ENCODE assay signal across 18 cellular contexts in the genomic region with DNA sequence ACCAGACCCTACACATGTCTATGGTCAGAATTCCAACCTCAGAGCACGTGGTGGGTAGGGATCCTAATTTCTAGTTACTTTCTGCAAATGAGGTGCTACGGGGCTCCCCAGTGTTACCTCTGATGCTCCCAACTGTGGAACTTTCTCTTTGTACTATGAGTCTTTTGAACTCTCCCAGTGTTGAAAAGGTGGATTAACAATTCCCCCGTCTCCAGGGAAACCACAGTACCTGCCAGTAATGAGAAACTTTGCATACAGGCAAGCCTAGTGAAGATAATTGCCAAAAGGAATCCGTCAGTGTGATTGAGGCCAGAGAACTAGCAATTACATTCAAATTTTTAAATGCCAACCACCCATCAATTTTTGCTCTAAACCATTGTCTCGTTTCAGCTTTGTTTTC.
DNase-seq lines count a peak whose midpoint lies in the region; ATAC-seq and TF ChIP-seq lines count a peak whose summit lies in the region.
"Had no signal": no experiment of that assay in that cellular context is flagged by ENCODE, and none has a peak within 500 bp of the region (broad histone marks: within the 10 kb centered on the region; RNA-seq: fewer than 3 reads in every experiment).

No MANE protein-coding gene starts in this region.

- peak; percentile 15 for DNase-seq in ELF-1 (ENCODE audit: low read depth, low spot score)
- DNase-seq in H7: peak; percentile 30
- no peak for DNase-seq in WTC11 (ENCODE audit: low spot score)
- DNase-seq in mesendoderm: peak; percentile 45
- no peak for DNase-seq in mucosa of gallbladder (ENCODE audit: low spot score)
- DNase-seq in foreskin melanocyte: no peak
- DNase-seq in osteoblast (ENCODE audit: insufficient read length, low spot score, missing footprints): no peak
- DNase-seq: CD4-positive, CD25-positive, alpha-beta regulatory T cell; DMS79; GM23248; NCI-H1436; NCI-H187 treated with DMSO at 0.1 percent for 48 hours; NCI-H2107; NCI-H226; NCI-H524 had no signal

- H2BK120ac ChIP-seq in mesendoderm (ENCODE audit: low read depth, low read length): no peak overlapping the region

- no peak overlapping the region for H3K18ac ChIP-seq in mesendoderm (ENCODE audit: low read length)

- H3K4me3 ChIP-seq in H7 (ENCODE audit: insufficient read depth, low read depth, low read length) (no peak overlapping the region), mesendoderm (ENCODE audit: low read length) (no peak overlapping the region), osteoblast (ENCODE audit: insufficient read depth, low read length) (no peak overlapping the region)
- H3K4me3 ChIP-seq: GM23248 had no signal

- CTCF ChIA-PET in WTC11 (lab: Charles Lee): no interaction called here

- no CpG with 5 or more reads among the region's 5 CpGs for WGBS in mesendoderm (ENCODE audit: extremely low coverage, insufficient coverage, low lambda C conversion rate)

- peaks cover 14% of the 10 kb centered on the region for H3K4me1 Mint-ChIP-seq in WTC11
- H3K4me1 Mint-ChIP-seq: IgD-negative memory B cell had no signal

- H3K79me1 ChIP-seq in mesendoderm (ENCODE audit: low read length): no peaks in the 10 kb centered on the region

- no peak overlapping the region for H2AK5ac ChIP-seq in mesendoderm (ENCODE audit: low read length)

- no peaks in the 10 kb centered on the region for H4K20me1 ChIP-seq in osteoblast (ENCODE audit: insufficient read depth, low read length)

- POLR2A ChIA-PET in WTC11 (lab: Charles Lee): no interaction called here

- no peaks in the 10 kb centered on the region for H3K27me3 Mint-ChIP-seq in WTC11 (ENCODE audit: low read depth)
- H3K27me3 Mint-ChIP-seq: CD4-positive, CD25-positive, alpha-beta regulatory T cell; IgD-negative memory B cell had no signal

- H2BK15ac ChIP-seq in mesendoderm (replicated peaks; ENCODE audit: low read depth): no peak overlapping the region

- H3K79me2 ChIP-seq in mesendoderm (ENCODE audit: control insufficient read depth, insufficient read depth, low read length) (no peaks in the 10 kb centered on the region), osteoblast (ENCODE audit: insufficient read depth, low read length) (no peaks in the 10 kb centered on the region)

- H3K27ac Mint-ChIP-seq in WTC11: no peak overlapping the region
- H3K27ac Mint-ChIP-seq: CD4-positive, CD25-positive, alpha-beta regulatory T cell had no signal

- H3K56ac ChIP-seq in mesendoderm (ENCODE audit: low read length): no peak overlapping the region

- no peak overlapping the region for H3K27ac ChIP-seq in mesendoderm (ENCODE audit: low read depth, low read length)
- H3K27ac ChIP-seq in osteoblast (ENCODE audit: low read depth, low read length): no peak overlapping the region
- H3K27ac ChIP-seq: GM23248 had no signal

- no peaks in the 10 kb centered on the region for H3K4me1 ChIP-seq in mesendoderm (ENCODE audit: control insufficient read depth, low read depth, low read length)
- peaks cover 5% of the 10 kb centered on the region for H3K4me1 ChIP-seq in osteoblast (ENCODE audit: insufficient read depth, low read length)

- TF ChIP-seq CTCF in WTC11 (IDR thresholded peaks at IDR 0.05) (no peak), osteoblast (IDR thresholded peaks at IDR 0.05; ENCODE audit: extremely low read depth, low read depth, low read length) (no peak)

- H3K36me3 Mint-ChIP-seq in WTC11: no peaks in the 10 kb centered on the region

- no peak overlapping the region for H3K9ac ChIP-seq in mesendoderm (ENCODE audit: low read length)
- H3K9ac ChIP-seq: GM23248 had no signal

- H3K36me3 ChIP-seq in H7 (replicated peaks; ENCODE audit: control insufficient read depth, insufficient read depth, low read length): no peaks in the 10 kb centered on the region
- H3K36me3 ChIP-seq in mesendoderm (ENCODE audit: control insufficient read depth, insufficient read depth, low read length): no peaks in the 10 kb centered on the region
- H3K36me3 ChIP-seq in osteoblast (ENCODE audit: insufficient read depth, low read length): no peaks in the 10 kb centered on the region

- no peak overlapping the region for H3K4me3 Mint-ChIP-seq in WTC11
- H3K4me3 Mint-ChIP-seq: IgD-negative memory B cell had no signal

- ATAC-seq in WTC11: peak; percentile 51; the same call in 1 of the 2 replicates
- ATAC-seq: Panc1, SK-N-SH treated with all-trans-retinoic acid at 6 μM for 48 hours had no signal

- no peaks in the 10 kb centered on the region for H3K27me3 ChIP-seq in H7 (ENCODE audit: control insufficient read depth, insufficient read depth, low read length)
- no peaks in the 10 kb centered on the region for H3K27me3 ChIP-seq in mesendoderm (ENCODE audit: insufficient read depth, low read length, poor library complexity)
- H3K27me3 ChIP-seq in osteoblast (ENCODE audit: insufficient read depth, low read length): no peaks in the 10 kb centered on the region

- H3K9me3 Mint-ChIP-seq in WTC11: no peaks in the 10 kb centered on the region
- H3K9me3 Mint-ChIP-seq: CD4-positive, CD25-positive, alpha-beta regulatory T cell; IgD-negative memory B cell had no signal

- H3K4me2 ChIP-seq in mesendoderm (ENCODE audit: low read length): no peak overlapping the region
- H3K4me2 ChIP-seq in osteoblast (ENCODE audit: insufficient read depth, low read length): no peak overlapping the region

- H2AFZ ChIP-seq in osteoblast (ENCODE audit: low read length): no peak overlapping the region
- H2AFZ ChIP-seq: GM23248 had no signal

- no peaks in the 10 kb centered on the region for H3K9me3 ChIP-seq in osteoblast (ENCODE audit: low read depth, low read length)

- H2BK5ac ChIP-seq in mesendoderm (ENCODE audit: low read length): no peak overlapping the region

- no peak overlapping the region for H3K23ac ChIP-seq in mesendoderm (ENCODE audit: low read length)

- no peak overlapping the region for H3K4ac ChIP-seq in mesendoderm (ENCODE audit: low read depth, low read length)

- H4K8ac ChIP-seq in mesendoderm (ENCODE audit: low read depth, low read length): no peak overlapping the region

- H4K5ac ChIP-seq in mesendoderm (ENCODE audit: low read length): no peak overlapping the region

TF ChIP-seq in WTC11, 78 proteins besides CTCF, POLR2A, EP300 and RAD21:
- TF ChIP-seq ETV6 (CRISPR knock-in tag; IDR thresholded peaks at IDR 0.05): no peak

Comparison
In these comparisons a context has a peak if more than half of its experiments do, and no peak if none do; other contexts are left out.
1. DNase-seq: peak in ELF-1 (single experiment), H7 (single experiment) and mesendoderm (single experiment); none in WTC11 (single experiment), mucosa of gallbladder (single experiment), foreskin melanocyte (single experiment) and osteoblast (single experiment).